In the genomic region with DNA sequence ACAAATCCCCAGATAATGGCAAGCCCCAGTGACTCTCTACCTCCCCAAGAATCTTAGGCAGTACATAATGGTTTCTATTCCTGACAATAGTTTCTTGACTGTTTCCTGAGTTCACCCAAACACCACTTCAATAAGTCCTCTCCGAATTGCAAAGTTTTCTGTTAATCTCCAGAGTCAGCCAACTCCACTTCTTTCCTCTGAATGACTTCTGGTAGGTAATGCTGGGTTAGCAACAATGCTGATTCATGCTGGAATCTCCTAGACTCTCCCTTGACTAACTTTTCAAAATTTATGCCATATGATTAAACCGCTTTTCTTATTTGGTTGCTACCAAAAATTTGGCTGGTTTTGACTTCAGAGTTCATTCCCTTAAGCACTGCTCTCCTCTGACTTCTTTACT, we compare ENCODE assay signal across 16 cellular contexts.
"Had no signal": no experiment of that assay in that cellular context is flagged by ENCODE, and none has a peak within 500 bp of the region (broad histone marks: within the 10 kb centered on the region; RNA-seq: fewer than 3 reads in every experiment).

No MANE protein-coding gene starts in this region.

- H3K27me3 ChIP-seq: esophagus squamous epithelium, heart right ventricle, neutrophil, upper lobe of left lung had no signal

- H3K9me3 ChIP-seq: esophagus squamous epithelium, heart right ventricle, mucosa of descending colon, neutrophil, upper lobe of left lung had no signal

- H3K36me3 ChIP-seq: esophagus squamous epithelium, heart right ventricle, neutrophil, upper lobe of left lung had no signal

- ATAC-seq: heart right ventricle; mucosa of descending colon; naive thymus-derived CD8-positive, alpha-beta T cell; stimulated activated naive B cell treated with anti-CD40 and anti-IgM and Interleukin-4, amounts not matched to agents 10 μg/mL and 1 μg/mL and 100 μg/mL, for 72 hours had no signal

- H3K79me2 ChIP-seq: parathyroid adenoma had no signal

- DNase-seq: activated naive CD4-positive, alpha-beta T cell treated with anti-CD3 and anti-CD28 coated beads for 36 hours; cortex of kidney; effector CD4-positive, alpha-beta T cell; esophagus squamous epithelium; heart right ventricle; mucosa of descending colon; naive thymus-derived CD8-positive, alpha-beta T cell; retina; stimulated activated CD4-positive, alpha-beta T cell treated with anti-CD3 and anti-CD28 coated beads, Interleukin-15, amount 100 ng/mL, for 24 hours; stimulated activated CD4-positive, alpha-beta T cell treated with anti-CD3 and anti-CD28 coated beads, Interleukin-4, amount 100 ng/mL, for 1 hour; stimulated activated naive B cell treated with anti-CD40 and anti-IgM and Interleukin-4, amounts not matched to agents 10 μg/mL and 1 μg/mL and 100 μg/mL, for 72 hours; upper lobe of left lung had no signal

- H3K27ac Mint-ChIP-seq: activated naive CD4-positive, alpha-beta T cell treated with anti-CD3 and anti-CD28 coated beads for 36 hours; activated T-helper 1 cell treated with anti-CD3 and anti-CD28 coated beads, Interleukin-12 subunit alpha, Interleukin-12 subunit beta, Interleukin-2, Interleukin-4 antibody, amounts not matched to agents 30 ng/mL and 10 ng/mL and 1 ng/mL, durations not matched to agents 14 hours and 24 hours and 36 hours; naive thymus-derived CD8-positive, alpha-beta T cell; stimulated activated naive B cell treated with anti-CD40 and anti-IgM and Interleukin-4, amounts not matched to agents 10 μg/mL and 1 μg/mL and 100 μg/mL, for 72 hours had no signal

- H3K4me1 Mint-ChIP-seq: central memory CD8-positive, alpha-beta T cell; naive thymus-derived CD8-positive, alpha-beta T cell; stimulated activated naive B cell treated with anti-CD40 and anti-IgM and Interleukin-4, amounts not matched to agents 10 μg/mL and 1 μg/mL and 100 μg/mL, for 72 hours had no signal

- H3K4me3 ChIP-seq: esophagus squamous epithelium, heart right ventricle, mucosa of descending colon, upper lobe of left lung had no signal

- H3K4me1 ChIP-seq: esophagus squamous epithelium, parathyroid adenoma, upper lobe of left lung had no signal

- H3K4me3 Mint-ChIP-seq: activated naive CD4-positive, alpha-beta T cell treated with anti-CD3 and anti-CD28 coated beads for 36 hours; activated T-helper 1 cell treated with anti-CD3 and anti-CD28 coated beads, Interleukin-12 subunit alpha, Interleukin-12 subunit beta, Interleukin-2, Interleukin-4 antibody, amounts not matched to agents 30 ng/mL and 10 ng/mL and 1 ng/mL, durations not matched to agents 14 hours and 24 hours and 36 hours; central memory CD8-positive, alpha-beta T cell; naive thymus-derived CD8-positive, alpha-beta T cell; stimulated activated naive B cell treated with anti-CD40 and anti-IgM and Interleukin-4, amounts not matched to agents 10 μg/mL and 1 μg/mL and 100 μg/mL, for 72 hours had no signal

- H2AFZ ChIP-seq: parathyroid adenoma had no signal

- H3K36me3 Mint-ChIP-seq: stimulated activated naive B cell treated with anti-CD40 and anti-IgM and Interleukin-4, amounts not matched to agents 10 μg/mL and 1 μg/mL and 100 μg/mL, for 72 hours had no signal

- H3K9ac ChIP-seq: parathyroid adenoma had no signal

- H3K27ac ChIP-seq: esophagus squamous epithelium, neutrophil, parathyroid adenoma, upper lobe of left lung had no signal

- H3K9me3 Mint-ChIP-seq: activated naive CD4-positive, alpha-beta T cell treated with anti-CD3 and anti-CD28 coated beads for 36 hours; activated T-helper 1 cell treated with anti-CD3 and anti-CD28 coated beads, Interleukin-12 subunit alpha, Interleukin-12 subunit beta, Interleukin-2, Interleukin-4 antibody, amounts not matched to agents 30 ng/mL and 10 ng/mL and 1 ng/mL, durations not matched to agents 14 hours and 24 hours and 36 hours; central memory CD8-positive, alpha-beta T cell had no signal
